23 cellular contexts compared by ENCODE assay signal in the genomic region with DNA sequence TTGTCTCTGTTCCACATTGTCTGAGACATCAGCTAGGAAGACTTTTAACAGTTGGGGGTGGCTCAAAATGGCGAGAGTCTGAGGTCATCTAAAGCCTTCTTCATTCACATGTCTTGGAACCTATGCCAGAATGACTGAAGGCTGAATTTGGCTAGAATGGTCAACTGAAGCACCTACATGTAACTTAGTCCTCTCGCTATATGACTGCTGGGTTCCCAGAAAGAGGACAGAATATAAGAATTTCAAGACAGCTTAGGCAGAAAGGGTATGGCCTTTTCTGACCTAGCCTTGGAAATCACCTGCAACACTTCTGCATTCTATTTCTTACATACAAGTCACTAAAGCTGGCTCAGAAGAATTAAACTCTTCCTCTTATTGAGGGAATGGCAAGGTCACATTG.
"Had no signal": no experiment of that assay in that cellular context is flagged by ENCODE, and none has a peak within 500 bp of the region (broad histone marks: within the 10 kb centered on the region; RNA-seq: fewer than 3 reads in every experiment).

No MANE protein-coding gene starts in this region.

- DNase-seq: effector memory CD8-positive, alpha-beta T cell; erythroblast; esophagus squamous epithelium; gastrocnemius medialis; head of caudate nucleus; left ventricle myocardium superior; lower lobe of right lung; natural killer cell; stimulated activated CD4-positive, alpha-beta T cell treated with anti-CD3 and anti-CD28 coated beads, Interleukin-12 subunit alpha, Interleukin-12 subunit beta, amount 100 ng/mL, for 4 hours; stimulated activated CD4-positive, alpha-beta T cell treated with anti-CD3 and anti-CD28 coated beads, Interleukin-1b, Interleukin-23, amount 100 ng/mL, for 48 hours; stimulated activated CD4-positive, alpha-beta T cell treated with anti-CD3 and anti-CD28 coated beads, Interleukin-4, amount 100 ng/mL, for 1 hour; stimulated activated CD8-positive, alpha-beta memory T cell treated with anti-CD3 and anti-CD28 coated beads, Interleukin-4, amount 100 ng/mL, for 48 hours; upper lobe of left lung; uterus had no signal

- H3K4me1 ChIP-seq: esophagus squamous epithelium, gastrocnemius medialis, lower lobe of right lung, parathyroid adenoma, tibial nerve, upper lobe of left lung, uterus had no signal

- H3K27me3 ChIP-seq: esophagus squamous epithelium, gastrocnemius medialis, neutrophil, tibial nerve, upper lobe of left lung, uterus had no signal

- H3K27me3 Mint-ChIP-seq: effector memory CD8-positive, alpha-beta T cell; progenitor cell of endocrine pancreas; stimulated activated naive CD8-positive, alpha-beta T cell treated with anti-CD3 and anti-CD28 coated beads, Interleukin-15, Interleukin-2, amounts not matched to agents 100 ng/mL and 50 ng/mL, for 24 hours had no signal

- H3K4me2 ChIP-seq: smooth muscle cell had no signal

- H3K9me3 ChIP-seq: esophagus squamous epithelium, gastrocnemius medialis, lower lobe of right lung, neutrophil, thoracic aorta, tibial nerve, upper lobe of left lung, uterus had no signal

- H3K36me3 Mint-ChIP-seq: natural killer cell had no signal

- H3K4me3 Mint-ChIP-seq: effector memory CD8-positive, alpha-beta T cell; natural killer cell; stimulated activated naive CD8-positive, alpha-beta T cell treated with anti-CD3 and anti-CD28 coated beads, Interleukin-15, Interleukin-2, amounts not matched to agents 100 ng/mL and 50 ng/mL, for 24 hours had no signal

- H3K36me3 ChIP-seq: thoracic aorta, uterus had no signal

- H2AFZ ChIP-seq: parathyroid adenoma had no signal

- H3K27ac Mint-ChIP-seq: effector memory CD8-positive, alpha-beta T cell; natural killer cell; progenitor cell of endocrine pancreas; stimulated activated naive CD8-positive, alpha-beta T cell treated with anti-CD3 and anti-CD28 coated beads, Interleukin-15, Interleukin-2, amounts not matched to agents 100 ng/mL and 50 ng/mL, for 24 hours had no signal

- H3K4me1 Mint-ChIP-seq: natural killer cell had no signal

- H3K4me3 ChIP-seq: coronary artery, esophagus squamous epithelium, gastrocnemius medialis, lower lobe of right lung, smooth muscle cell, thoracic aorta, tibial nerve, upper lobe of left lung, uterus had no signal

- H3K27ac ChIP-seq: coronary artery, esophagus squamous epithelium, gastrocnemius medialis, lower lobe of right lung, neutrophil, parathyroid adenoma, thoracic aorta, tibial nerve, upper lobe of left lung, uterus had no signal

- H3K9me3 Mint-ChIP-seq: effector memory CD8-positive, alpha-beta T cell; natural killer cell; stimulated activated naive CD8-positive, alpha-beta T cell treated with anti-CD3 and anti-CD28 coated beads, Interleukin-15, Interleukin-2, amounts not matched to agents 100 ng/mL and 50 ng/mL, for 24 hours had no signal

- H3K9ac ChIP-seq: parathyroid adenoma had no signal

- ATAC-seq: effector memory CD8-positive, alpha-beta T cell; gastrocnemius medialis; left ventricle myocardium superior; lower lobe of right lung; natural killer cell; sciatic nerve had no signal

- H3K79me2 ChIP-seq: parathyroid adenoma had no signal
